In genomic region chr6:159790149-159790946, GRCh38 we compare ENCODE assay signal across 8 cellular contexts. TPM values are rescaled to one million over a fixed set of nuclear protein-coding genes. Genes with fewer than 3 reads are reported as not detected.
A peak's percentile ranks its signal among the peaks of the same experiment; 100 is the strongest.
DNase-seq lines count a peak whose midpoint lies in the region; ATAC-seq and TF ChIP-seq lines count a peak whose summit lies in the region.

Gene MRPL18 (plus strand): TSS chr6:159790467. CDS start chr6:159790588, 121 bp downstream.

- intact Hi-C loops in left cardiac atrium (cut with DNase I) = no loop called here
- intact Hi-C loops in posterior vena cava (cut with DNase I) = loop anchor here (5.0 kb wide), 2 partner anchors 42 to 47 kb away; no protein-coding TSS in a partner anchor

- no peak for TF ChIP-seq CTCF in GM13977 (IDR thresholded peaks at IDR 0.05; ENCODE audit: extremely low read depth, insufficient read depth, missing control alignments)

- H3K4me3 Mint-ChIP-seq in T-helper 1 cell treated with Interleukin-12 subunit alpha and Interleukin-12 subunit beta and Interleukin-4 antibody, amounts not matched to agents 30 μg/mL and 1 μg/mL, for 36 hours = peak within 1 kb of the TSS; percentile 99

- ATAC-seq in HG02884 (IDR thresholded peaks at IDR 0.05; ENCODE audit: unreplicated experiment) (peak; percentile 83), left cardiac atrium (peak; percentile 94 to 95)

- H3K4me1 Mint-ChIP-seq in T-helper 1 cell treated with Interleukin-12 subunit alpha and Interleukin-12 subunit beta and Interleukin-4 antibody, amounts not matched to agents 30 μg/mL and 1 μg/mL, for 36 hours (ENCODE audit: low read depth) = peaks cover 43% of the 10 kb centered on the region

- H3K27ac Mint-ChIP-seq in T-helper 1 cell treated with Interleukin-12 subunit alpha and Interleukin-12 subunit beta and Interleukin-4 antibody, amounts not matched to agents 30 μg/mL and 1 μg/mL, for 36 hours = peak within 1 kb of the TSS; percentile 96

- H3K36me3 Mint-ChIP-seq in T-helper 1 cell treated with Interleukin-12 subunit alpha and Interleukin-12 subunit beta and Interleukin-4 antibody, amounts not matched to agents 30 μg/mL and 1 μg/mL, for 36 hours (ENCODE audit: low read depth) = peaks cover 48% of the 10 kb centered on the region

- H3K27me3 Mint-ChIP-seq in T-helper 1 cell treated with Interleukin-12 subunit alpha and Interleukin-12 subunit beta and Interleukin-4 antibody, amounts not matched to agents 30 μg/mL and 1 μg/mL, for 36 hours (ENCODE audit: low read depth) = peaks cover 4% of the 10 kb centered on the region

- H3K9me3 Mint-ChIP-seq in T-helper 1 cell treated with Interleukin-12 subunit alpha and Interleukin-12 subunit beta and Interleukin-4 antibody, amounts not matched to agents 30 μg/mL and 1 μg/mL, for 36 hours = no peaks in the 10 kb centered on the region

- in situ Hi-C loops in GM13977 (cut with MboI; ENCODE audit: low pct_unique_long_range_greater_than_20kb, low sequenced_read_pairs, unreplicated experiment) = no loop called here

- DNase-seq in GM13977 (ENCODE audit: low spot score) = peak; percentile 95
- DNase-seq in NCI-H1694 (lab: John Stamatoyannopoulos, UW) = peak; percentile 92
- peak; percentile 89 for DNase-seq in amniotic stem cell (lab: John Stamatoyannopoulos, UW)
- DNase-seq in left cardiac atrium = peak; percentile 97
- DNase-seq in posterior vena cava (ENCODE audit: low spot score) = peak; percentile 98
- DNase-seq in ureter (ENCODE audit: low spot score) = peak; percentile 95

RNA-seq across cellular contexts. Expression of gene MRPL18, which starts in this region (rescaled TPM):
- 10 to 100 TPM; 63.4 to 63.9 TPM for total RNA-seq in left cardiac atrium
- total RNA-seq in posterior vena cava = 10 to 100 TPM; 62.9 to 66.4 TPM
- total RNA-seq in ureter = 69.6 TPM

Comparison
In these comparisons a context has a peak if more than half of its experiments do, and no peak if none do; other contexts are left out.
1. Peak in every context shown above with its lines: DNase-seq and ATAC-seq.
2. intact Hi-C loops: an anchor here in posterior vena cava (5.0 kb wide); none called in left cardiac atrium.